Comparison of ENCODE assay signal across 1 cellular context in genomic region chr7:103989785-103990775, GRCh38.
TF ChIP-seq lines count a peak whose summit lies in the region.

No MANE protein-coding gene starts in this region.

TF ChIP-seq in K562, 482 proteins besides CTCF, POLR2A, EP300 and RAD21 (continued from another document and continues in another):
- TF ChIP-seq MLX (CRISPR knock-in tag; conservative IDR thresholded peaks at IDR 0.05) = no peak
- TF ChIP-seq ETS1 (conservative IDR thresholded peaks at IDR 0.05; ENCODE audit: control insufficient read depth, low read depth, low read length) = peak; percentile 58; the same call in 1 of the 2 replicates
- no peak for TF ChIP-seq GATAD2A (IDR thresholded peaks at IDR 0.05)
- TF ChIP-seq ZNF41 (CRISPR knock-in tag; conservative IDR thresholded peaks at IDR 0.05) = no peak
- TF ChIP-seq U2AF2 (optimal IDR thresholded peaks at IDR 0.05; ENCODE audit: low read depth, low read length) = no peak
- TF ChIP-seq ZHX1 (conservative IDR thresholded peaks at IDR 0.05; ENCODE audit: low read length) = no peak
- no peak for TF ChIP-seq ZNF436 (CRISPR knock-in tag; IDR thresholded peaks at IDR 0.05)
- no peak for TF ChIP-seq EZH2 (IDR thresholded peaks at IDR 0.05; ENCODE audit: borderline replicate concordance, low read depth, low read length)
- peak; percentile 28 for TF ChIP-seq CCNT2 (IDR thresholded peaks at IDR 0.05; ENCODE audit: borderline replicate concordance, extremely low read depth, insufficient read length, low read depth, low read length)
- TF ChIP-seq ZNF696 (CRISPR knock-in tag; conservative IDR thresholded peaks at IDR 0.05) = no peak
- no peak for TF ChIP-seq SP1 (CRISPR knock-in tag; IDR thresholded peaks at IDR 0.05)
- TF ChIP-seq MAX (CRISPR knock-in tag; IDR thresholded peaks at IDR 0.05) = no peak
- TF ChIP-seq ZNF347 (CRISPR knock-in tag; IDR thresholded peaks at IDR 0.05; ENCODE audit: low read depth) = no peak
- TF ChIP-seq BRF1 (IDR thresholded peaks at IDR 0.05; ENCODE audit: borderline replicate concordance, extremely low read depth, insufficient read length) = no peak
- TF ChIP-seq ETS2 (tag; IDR thresholded peaks at IDR 0.05; ENCODE audit: borderline replicate concordance, poor library complexity, severe bottlenecking) = no peak
- no peak for TF ChIP-seq ZNF253 (CRISPR knock-in tag; conservative IDR thresholded peaks at IDR 0.05)
- no peak for TF ChIP-seq PBX2 (CRISPR knock-in tag; IDR thresholded peaks at IDR 0.05; ENCODE audit: low read depth)
- TF ChIP-seq PBX2 (tag; conservative IDR thresholded peaks at IDR 0.05; ENCODE audit: low read depth) = no peak
- no peak for TF ChIP-seq ZNF280A (IDR thresholded peaks at IDR 0.05; ENCODE audit: low read depth, partially characterized antibody)
- TF ChIP-seq MCM7 (IDR thresholded peaks at IDR 0.05) = no peak
- TF ChIP-seq ZNF133 (CRISPR knock-in tag; IDR thresholded peaks at IDR 0.05) = no peak
- TF ChIP-seq RBBP5 (IDR thresholded peaks at IDR 0.05; ENCODE audit: borderline replicate concordance, insufficient read depth, low read length, poor library complexity, severe bottlenecking) = peak; percentile 45
- no peak for TF ChIP-seq ZNF444 (CRISPR knock-in tag; IDR thresholded peaks at IDR 0.05)
- no peak for TF ChIP-seq ZFP36 (IDR thresholded peaks at IDR 0.05; ENCODE audit: low read depth, low read length, partially characterized antibody)
- TF ChIP-seq POLR2H (tag; IDR thresholded peaks at IDR 0.05; ENCODE audit: low read depth) = no peak
- no peak for TF ChIP-seq ZNF668 (CRISPR knock-in tag; IDR thresholded peaks at IDR 0.05)
- no peak for TF ChIP-seq HNRNPH1 (optimal IDR thresholded peaks at IDR 0.05; ENCODE audit: low read depth, low read length)
- TF ChIP-seq ATF3 (IDR thresholded peaks at IDR 0.05) = no peak
- TF ChIP-seq ATF3 (CRISPR knock-in tag; conservative IDR thresholded peaks at IDR 0.05) = no peak
- TF ChIP-seq XRCC5 (IDR thresholded peaks at IDR 0.05; ENCODE audit: low read depth, low read length) = no peak
- TF ChIP-seq NCOA1 (IDR thresholded peaks at IDR 0.05; ENCODE audit: low read depth) = no peak
- TF ChIP-seq THRB (CRISPR knock-in tag; conservative IDR thresholded peaks at IDR 0.05) = no peak
- no peak for TF ChIP-seq ILK (tag; IDR thresholded peaks at IDR 0.05; ENCODE audit: borderline replicate concordance, low read depth)
- no peak for TF ChIP-seq MITF (IDR thresholded peaks at IDR 0.05)
- TF ChIP-seq PRDM10 (IDR thresholded peaks at IDR 0.05; ENCODE audit: partially characterized antibody) = peak; percentile 62
- 0 out of 2 replicates have a peak, but pooled peaks have one; percentile 81 for TF ChIP-seq AFF4 (CRISPR knock-in tag; IDR thresholded peaks at IDR 0.05)
- no peak for TF ChIP-seq MEF2D (tag; conservative IDR thresholded peaks at IDR 0.05; ENCODE audit: low read depth)
- no peak for TF ChIP-seq ZNF551 (CRISPR knock-in tag; IDR thresholded peaks at IDR 0.05)
- TF ChIP-seq MAFG (tag; conservative IDR thresholded peaks at IDR 0.05) = no peak
- TF ChIP-seq KDM1A (IDR thresholded peaks at IDR 0.05) = peak; percentile 37 to 71; a peak in 3 of 4 replicates
- no peak for TF ChIP-seq RBM15 (IDR thresholded peaks at IDR 0.05; ENCODE audit: insufficient read depth, low read length)
- no peak for TF ChIP-seq HDAC8 (tag; IDR thresholded peaks at IDR 0.05)
